In the genomic region with DNA sequence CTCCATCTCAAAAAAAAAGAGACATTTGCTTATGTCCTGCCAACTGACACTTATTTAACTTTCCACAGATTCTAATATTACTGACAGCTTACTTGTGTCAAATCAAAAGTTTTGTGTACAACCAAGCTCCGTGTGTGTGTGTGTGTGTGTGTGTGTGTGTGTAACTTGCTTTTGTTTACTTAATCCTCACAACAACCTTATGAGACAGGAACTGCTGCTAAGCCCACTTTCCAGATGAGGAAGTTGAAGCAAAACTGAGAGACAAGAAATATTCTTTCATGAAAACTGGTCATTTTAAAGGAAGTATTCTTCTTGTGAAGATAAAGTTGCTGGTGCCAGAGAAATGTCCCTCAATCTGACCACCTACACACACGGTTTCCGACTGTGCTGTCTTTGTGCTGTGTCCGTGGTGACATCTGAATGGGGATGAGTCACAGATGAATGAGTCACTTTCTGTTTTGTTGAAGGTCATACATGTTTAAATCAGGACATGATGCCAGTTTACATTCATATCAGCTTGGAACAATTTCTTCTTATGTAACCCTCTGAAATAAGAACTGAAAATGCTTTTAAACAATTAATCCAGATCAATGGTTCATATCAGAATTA, we compare ENCODE assay signal across 8 cellular contexts.
DNase-seq lines count a peak whose midpoint lies in the region; ATAC-seq and TF ChIP-seq lines count a peak whose summit lies in the region.

No MANE protein-coding gene starts in this region.

- H3K27ac ChIP-seq in left lung (peak overlapping the region in 1 of 2 donors; percentile 28), aorta (ENCODE audit: low read depth in 1 of 2, low read length in 2 of 2) (no peak overlapping the region)

- H3K4me3 ChIP-seq in left lung (no peak overlapping the region), aorta (ENCODE audit: low read length in 2 of 2) (no peak overlapping the region)

- ATAC-seq in HG02588 (IDR thresholded peaks at IDR 0.05; ENCODE audit: unreplicated experiment) (peak; percentile 82), left lung (peak; percentile 48), aorta (ENCODE audit: low FRiP score) (no peak)

- H3K4me1 ChIP-seq in left lung (no peaks in the 10 kb centered on the region), aorta (ENCODE audit: control insufficient read depth in 1 of 2, insufficient read depth in 2 of 2, low read length in 2 of 2) (no peaks in the 10 kb centered on the region)

- WGBS in aorta, 2 donors: 42 to 48% methylated on average over 4 of the region's 4 CpGs

- peak; percentile 58 for DNase-seq in GM10248 (ENCODE audit: extremely low spot score)
- DNase-seq in SKM-1 (lab: John Stamatoyannopoulos, UW; ENCODE audit: unreplicated experiment): peak; percentile 67
- no peak for DNase-seq in left lung
- no peak for DNase-seq in NCI-H1048 (lab: John Stamatoyannopoulos, UW)
- no peak for DNase-seq in aorta
- no peak for DNase-seq in RPMI8226
- DNase-seq in NK-92 treated with Interleukin-12 subunit alpha and Interleukin-12 subunit beta, amount 100 ng/mL, for 24 hours (lab: John Stamatoyannopoulos, UW): no peak

- POLR2A ChIA-PET in GM10248 (lab: Yijun Ruan, JAX): no interaction called here

- TF ChIP-seq CTCF in GM10248 (IDR thresholded peaks at IDR 0.05; ENCODE audit: control extremely low read depth, extremely low read depth, low read depth, missing control alignments): no peak
- no peak for TF ChIP-seq CTCF in left lung (IDR thresholded peaks at IDR 0.05)

- CTCF ChIA-PET in GM10248 (lab: Yijun Ruan, JAX): interaction anchor here (1.4 kb wide), 1 partner anchor 12 kb away, joined by 3 read pairs; no protein-coding TSS in a partner anchor

- no peaks in the 10 kb centered on the region for H3K27me3 ChIP-seq in left lung
- no peaks in the 10 kb centered on the region for H3K27me3 ChIP-seq in aorta (ENCODE audit: control insufficient read depth in 1 of 2, insufficient read depth in 2 of 2, low read length in 1 of 2)

- intact Hi-C loops in left lung (cut with DNase I) (no loop called here), aorta (cut with DNase I) (no loop called here)

- H3K36me3 ChIP-seq in left lung (no peaks in the 10 kb centered on the region), aorta (ENCODE audit: control insufficient read depth in 1 of 2, insufficient read depth in 2 of 2, low read length in 1 of 2) (no peaks in the 10 kb centered on the region)

- H3K9me3 ChIP-seq in left lung (no peaks in the 10 kb centered on the region), aorta (ENCODE audit: control insufficient read depth, low read length) (no peaks in the 10 kb centered on the region)

Comparison
In these comparisons a context has a peak if more than half of its experiments do, and no peak if none do; other contexts are left out.
1. DNase-seq: peak in GM10248 (single experiment) and SKM-1 (single experiment); none in left lung (0 of 2), NCI-H1048 (single experiment), aorta (0 of 2), RPMI8226 (single experiment) and NK-92 treated with Interleukin-12 subunit alpha and Interleukin-12 subunit beta, amount 100 ng/mL, for 24 hours (single experiment).